Comparison of ENCODE assay signal across 15 cellular contexts in genomic region chr1:167648252-167648849, GRCh38. TPM values are rescaled to one million over a fixed set of nuclear protein-coding genes. Genes with fewer than 3 reads are reported as not detected.
DNase-seq lines count a peak whose midpoint lies in the region; ATAC-seq and TF ChIP-seq lines count a peak whose summit lies in the region.
"Had no signal": no experiment of that assay in that cellular context is flagged by ENCODE, and none has a peak within 500 bp of the region (broad histone marks: within the 10 kb centered on the region; RNA-seq: fewer than 3 reads in every experiment).

No MANE protein-coding gene starts in this region.

- H3K27ac Mint-ChIP-seq in activated CD8-positive, alpha-beta T cell treated with anti-CD3 and anti-CD28 coated beads for 36 hours: peak overlapping the region; percentile 68

- in situ Hi-C loops in transverse colon (cut with MboI; ENCODE audit: low pct_ligation_motif_present in 1 of 4, low pct_unique_long_range_greater_than_20kb in 1 of 4, low sequenced_read_pairs in 3 of 4): no loop called here

- no peaks in the 10 kb centered on the region for H3K36me3 ChIP-seq in left lung
- H3K36me3 ChIP-seq in transverse colon: no peaks in the 10 kb centered on the region
- H3K36me3 ChIP-seq: adrenal gland, uterus had no signal

- peaks cover 34% of the 10 kb centered on the region for H3K36me3 Mint-ChIP-seq in activated CD8-positive, alpha-beta T cell treated with anti-CD3 and anti-CD28 coated beads for 36 hours (ENCODE audit: low read depth)

- POLR2A ChIA-PET in activated CD8-positive, alpha-beta T cell treated with anti-CD3 and anti-CD28 coated beads for 36 hours (lab: Charles Lee): interaction anchor here (1.2 to 1.6 kb wide), 2 partner anchors 10 to 65 kb away, joined by 3 to 5 read pairs; no protein-coding TSS in a partner anchor

- H3K27ac ChIP-seq in left lung: peak overlapping the region; percentile 26 to 70
- peak overlapping the region in 3 of 4 donors; percentile 7 to 52 (median 40) for H3K27ac ChIP-seq in transverse colon

- no peak for TF ChIP-seq EP300 in transverse colon (IDR thresholded peaks at IDR 0.05; ENCODE audit: low read depth)

- H3K4me1 ChIP-seq in left lung (peaks cover 12 to 73% of the 10 kb centered on the region in 2 donors), transverse colon (peaks cover 4 to 39% (median 11%) of the 10 kb centered on the region in 4 donors)

- H3K4me3 ChIP-seq in left lung (no peak overlapping the region), transverse colon (no peak overlapping the region)
- H3K4me3 ChIP-seq: adrenal gland, uterus had no signal

- TF ChIP-seq CTCF in activated CD8-positive, alpha-beta T cell treated with anti-CD3 and anti-CD28 coated beads for 36 hours (IDR thresholded peaks at IDR 0.05): no peak
- no peak for TF ChIP-seq CTCF in left lung (IDR thresholded peaks at IDR 0.05)
- no peak for TF ChIP-seq CTCF in transverse colon (IDR thresholded peaks at IDR 0.05)

- DNase-seq in Right ventricle myocardium superior (peak; percentile 55), cardiac septum (ENCODE audit: low spot score) (no peak), left lung (no peak), transverse colon (no peak), NCI-H510A (lab: John Stamatoyannopoulos, UW) (no peak), retina (no peak), posterior vena cava (ENCODE audit: low spot score) (no peak)
- no peak for DNase-seq in activated CD8-positive, alpha-beta T cell treated with anti-CD3 and anti-CD28 coated beads for 36 hours
- DNase-seq: adrenal gland, cortex of kidney, IMR-90, NCI-H1436 treated with DMSO at 0.1 percent for 48 hours, NCI-H510A treated with DMSO at 0.1 percent for 48 hours, uterus had no signal

- no peaks in the 10 kb centered on the region for H3K9me3 ChIP-seq in left lung
- H3K9me3 ChIP-seq in transverse colon: no peaks in the 10 kb centered on the region
- H3K9me3 ChIP-seq: adrenal gland, uterus had no signal

- H3K4me1 Mint-ChIP-seq in activated CD8-positive, alpha-beta T cell treated with anti-CD3 and anti-CD28 coated beads for 36 hours (ENCODE audit: low read depth): peaks cover 79% of the 10 kb centered on the region

- H3K4me3 Mint-ChIP-seq in activated CD8-positive, alpha-beta T cell treated with anti-CD3 and anti-CD28 coated beads for 36 hours: no peak overlapping the region

- H3K9me3 Mint-ChIP-seq in activated CD8-positive, alpha-beta T cell treated with anti-CD3 and anti-CD28 coated beads for 36 hours: no peaks in the 10 kb centered on the region

- H3K27me3 Mint-ChIP-seq in activated CD8-positive, alpha-beta T cell treated with anti-CD3 and anti-CD28 coated beads for 36 hours: no peaks in the 10 kb centered on the region

- TF ChIP-seq POLR2A in transverse colon (IDR thresholded peaks at IDR 0.05): no peak

- intact Hi-C loops in Right ventricle myocardium superior (cut with DNase I) (no loop called here), cardiac septum (cut with DNase I) (no loop called here), left lung (cut with DNase I) (no loop called here), transverse colon (cut with DNase I; ENCODE audit: low total_unique reads) (loop anchor here (10.0 kb wide), 1 partner anchor 1634 kb away; no protein-coding TSS in a partner anchor), posterior vena cava (cut with DNase I) (no loop called here)
- intact Hi-C loops in activated CD8-positive, alpha-beta T cell treated with anti-CD3 and anti-CD28 coated beads for 36 hours (cut with micrococcal nuclease): no loop called here

- WGBS in transverse colon (ENCODE audit: low coverage in 1 of 2), 2 donors: 86 to 100% methylated on average over 1 to 5 of the region's 5 CpGs

- CTCF ChIA-PET in activated CD8-positive, alpha-beta T cell treated with anti-CD3 and anti-CD28 coated beads for 36 hours (lab: Charles Lee): interaction anchor here (2.4 to 4.0 kb wide), 3 partner anchors 11 to 48 kb away, joined by 10 to 22 read pairs (median 12); no protein-coding TSS in a partner anchor

- peak; percentile 23 for ATAC-seq in Right ventricle myocardium superior (ENCODE audit: poor library complexity)
- no peak for ATAC-seq in activated CD8-positive, alpha-beta T cell treated with anti-CD3 and anti-CD28 coated beads for 36 hours
- ATAC-seq in left lung: peak; percentile 64

- H3K27me3 ChIP-seq in left lung (no peaks in the 10 kb centered on the region), transverse colon (no peaks in the 10 kb centered on the region)
- H3K27me3 ChIP-seq: adrenal gland, uterus had no signal

RNA-seq across cellular contexts. Expression of gene RCSD1, which starts 18.3 kb away (rescaled TPM):
- total RNA-seq in Right ventricle myocardium superior: 42.9 TPM
- 32.7 TPM for total RNA-seq in cardiac septum
- 10 to 100 TPM; 66.4 to 67.9 TPM for total RNA-seq in activated CD8-positive, alpha-beta T cell treated with anti-CD3 and anti-CD28 coated beads for 36 hours
- 10 to 100 TPM; 12.2 to 21.5 TPM for total RNA-seq in left lung
- 10 to 100 TPM in 2 of 4 donors, 1 to 10 TPM in 2; 6.0 to 29.2 (median 15.9) TPM for total RNA-seq in transverse colon
- total RNA-seq in posterior vena cava: 10 to 100 TPM; 14.1 to 15.2 TPM
- total RNA-seq: IMR-90, osteocyte had no signal
